8 cellular contexts compared by ENCODE assay signal in genomic region chr17:51056813-51057510, GRCh38.
DNase-seq lines count a peak whose midpoint lies in the region; ATAC-seq, FAIRE-seq and TF ChIP-seq lines count a peak whose summit lies in the region.

No MANE protein-coding gene starts in this region.

- intact Hi-C loops in kidney (cut with DNase I) = no loop called here

- H3K4me1 ChIP-seq in OCI-LY1 (ENCODE audit: insufficient read depth, low read length, severe bottlenecking) = peaks cover 20% of the 10 kb centered on the region
- H3K4me1 ChIP-seq in kidney (ENCODE audit: control insufficient read depth in 1 of 2, insufficient read depth in 1 of 2, low read depth in 1 of 2, low read length in 2 of 2) = peaks cover 3% of the 10 kb centered on the region in 2 donors
- H3K4me1 ChIP-seq in subcutaneous abdominal adipose tissue (ENCODE audit: control insufficient read depth in 5 of 5, insufficient read depth in 5 of 5, low read length in 5 of 5) = peaks cover 0 to 10% (median 7%) of the 10 kb centered on the region in 5 donors

- no peak for FAIRE-seq in kidney (lab: Jason Lieb, UNC)

- DNase-seq in NOMO-1 treated with DMSO at 0.1 percent for 48 hours (lab: John Stamatoyannopoulos, UW; ENCODE audit: unreplicated experiment) = peak; percentile 54
- no peak for DNase-seq in NOMO-1 treated with dmso at 0.1 percent for 144 hours (lab: John Stamatoyannopoulos, UW; ENCODE audit: unreplicated experiment)
- DNase-seq in HFF-Myc (ENCODE audit: extremely low read depth, low read depth) = peak; percentile 47
- DNase-seq in cerebellum (ENCODE audit: low spot score) = peak; percentile 43
- no peak for DNase-seq in kidney

- no peaks in the 10 kb centered on the region for H3K36me3 ChIP-seq in OCI-LY1 (ENCODE audit: insufficient read depth, low read length)
- H3K36me3 ChIP-seq in kidney (ENCODE audit: control insufficient read depth in 1 of 2, insufficient read depth in 2 of 2, low read length in 2 of 2) = no peaks in the 10 kb centered on the region
- H3K36me3 ChIP-seq in subcutaneous abdominal adipose tissue (ENCODE audit: control insufficient read depth in 5 of 5, insufficient read depth in 5 of 5, low read length in 5 of 5) = peaks cover 0 to 3% (median 0%) of the 10 kb centered on the region in 5 donors

- TF ChIP-seq CTCF in HFF-Myc (IDR thresholded peaks at IDR 0.05; ENCODE audit: low read depth, low read length, missing control alignments) (peak; percentile 64), OCI-LY1 (IDR thresholded peaks at IDR 0.05; ENCODE audit: low read length) (peak; percentile 72), kidney (IDR thresholded peaks at IDR 0.05; ENCODE audit: borderline replicate concordance, extremely low read depth, insufficient read depth) (peak; percentile 59)

- H3K9ac ChIP-seq in OCI-LY1 (ENCODE audit: low read length) (no peak overlapping the region; the same call in 1 of the 2 replicates), kidney (ENCODE audit: low read length in 2 of 2) (no peak overlapping the region), subcutaneous abdominal adipose tissue (ENCODE audit: low read length in 5 of 5) (peak overlapping the region in 3 of 5 donors; percentile 1 to 50 (median 28))

- peaks cover 7% of the 10 kb centered on the region; the same call in 1 of the 2 replicates for H3F3A ChIP-seq in OCI-LY1 (ENCODE audit: insufficient read depth, low read length)

- no peak for ATAC-seq in HG03354 (IDR thresholded peaks at IDR 0.05; ENCODE audit: poor library complexity, severe bottlenecking, unreplicated experiment)

- no peak overlapping the region for H3K4me3 ChIP-seq in HFF-Myc (replicated peaks; ENCODE audit: low read depth, low read length)
- H3K4me3 ChIP-seq in OCI-LY1 (ENCODE audit: low read depth, low read length, poor library complexity, severe bottlenecking) = no peak overlapping the region
- no peak overlapping the region for H3K4me3 ChIP-seq in kidney (ENCODE audit: low read length in 2 of 2)
- H3K4me3 ChIP-seq in subcutaneous abdominal adipose tissue (ENCODE audit: low read depth in 1 of 5, low read length in 5 of 5) = no peak overlapping the region

- H3K9me2 ChIP-seq in OCI-LY1 (ENCODE audit: low read depth, low read length) = no peaks in the 10 kb centered on the region

- no peak overlapping the region for H2AFZ ChIP-seq in OCI-LY1 (ENCODE audit: low read length)

- H3K9me3 ChIP-seq in OCI-LY1 (ENCODE audit: low read length) (no peaks in the 10 kb centered on the region), kidney (ENCODE audit: control insufficient read depth in 1 of 2, low read length in 2 of 2) (no peaks in the 10 kb centered on the region), subcutaneous abdominal adipose tissue (ENCODE audit: control insufficient read depth in 5 of 5, low read length in 5 of 5) (no peaks in the 10 kb centered on the region)

- peak overlapping the region; percentile 64 for H3K27ac ChIP-seq in OCI-LY1 (ENCODE audit: low read depth, low read length, poor library complexity, severe bottlenecking)
- H3K27ac ChIP-seq in kidney (ENCODE audit: low read depth in 2 of 2, low read length in 2 of 2) = peak overlapping the region; percentile 45 to 46
- no peak overlapping the region for H3K27ac ChIP-seq in subcutaneous abdominal adipose tissue (ENCODE audit: low read depth, low read length)

- H3K27me3 ChIP-seq in OCI-LY1 (ENCODE audit: insufficient read depth, low read length) (no peaks in the 10 kb centered on the region), subcutaneous abdominal adipose tissue (ENCODE audit: control insufficient read depth in 5 of 5, insufficient read depth in 4 of 5, low read length in 5 of 5) (no peaks in the 10 kb centered on the region)

- no peak overlapping the region for H3K4me2 ChIP-seq in OCI-LY1 (ENCODE audit: low read length)

- H3K79me2 ChIP-seq in OCI-LY1 (ENCODE audit: insufficient read depth, low read length) = peaks cover 18% of the 10 kb centered on the region

- no peaks in the 10 kb centered on the region for H4K20me1 ChIP-seq in OCI-LY1 (ENCODE audit: insufficient read depth, low read length)

Comparison
In these comparisons a context has a peak if more than half of its experiments do, and no peak if none do; other contexts are left out.
1. DNase-seq: peak in NOMO-1 treated with DMSO at 0.1 percent for 48 hours (single experiment), HFF-Myc (single experiment) and cerebellum (single experiment); none in NOMO-1 treated with dmso at 0.1 percent for 144 hours (single experiment) and kidney (single experiment).
2. H3K9ac ChIP-seq: peak in subcutaneous abdominal adipose tissue (3 of 5); none in OCI-LY1 (single experiment) and kidney (0 of 2).
3. Peak in every context shown above with its lines, with median percentiles within 50 percentile points of each other: CTCF ChIP-seq.